In genomic region chr19:18399008-18399407, GRCh38 we compare ENCODE assay signal across 12 cellular contexts. TPM values are rescaled to one million over a fixed set of nuclear protein-coding genes. Genes with fewer than 3 reads are reported as not detected.
DNase-seq lines count a peak whose midpoint lies in the region; ATAC-seq and TF ChIP-seq lines count a peak whose summit lies in the region.
"Had no signal": no experiment of that assay in that cellular context is flagged by ENCODE, and none has a peak within 500 bp of the region (broad histone marks: within the 10 kb centered on the region; RNA-seq: fewer than 3 reads in every experiment).

No MANE protein-coding gene starts in this region.

- H3K4me2 ChIP-seq in PC-9: no peak overlapping the region
- H3K4me2 ChIP-seq: KMS-11 had no signal

- POLR2A ChIA-PET in PC-9 (lab: Charles Lee; ENCODE audit: unreplicated experiment): interaction anchor here (0.6 kb wide), 1 partner anchor 13 kb away, joined by 13 read pairs; the partner anchor contains the start of gene GDF15

- no peak for TF ChIP-seq POLR2A in GM18505 (IDR thresholded peaks at IDR 0.05; ENCODE audit: borderline replicate concordance, extremely low read depth, insufficient read depth, insufficient read length)

- no peaks in the 10 kb centered on the region for H3K27me3 ChIP-seq in PC-9 (ENCODE audit: insufficient read depth, low read depth)
- H3K27me3 ChIP-seq in SJCRH30: peaks cover 25% of the 10 kb centered on the region; the same call in 1 of the 2 replicates

- no peaks in the 10 kb centered on the region for H3K9me2 ChIP-seq in PC-9 (ENCODE audit: insufficient read depth)

- intact Hi-C loops in PC-9 (cut with micrococcal nuclease; ENCODE audit: unreplicated experiment): no loop called here

- peak; percentile 31 for DNase-seq in Daoy (ENCODE audit: low read depth)
- peak; percentile 66 for DNase-seq in PC-9
- peak; percentile 76 for DNase-seq in fibroblast of gingiva (ENCODE audit: low read depth)
- DNase-seq in omental fat pad (ENCODE audit: low spot score): no peak
- DNase-seq in SJCRH30: no peak
- DNase-seq in activated CD8-positive, alpha-beta memory T cell treated with anti-CD3 and anti-CD28 coated beads, Interleukin-2, amount 50 U/mL, for 4 hours: no peak
- DNase-seq in kidney glomerular epithelial cell (lab: John Stamatoyannopoulos, UW): no peak
- DNase-seq: activated CD8-positive, alpha-beta memory T cell treated with anti-CD3 and anti-CD28 coated beads, Interleukin-2, amount 10 ng/mL, durations not matched to agents 7 days and 5 days; CD8-positive, alpha-beta memory T cell; T-helper 9 cell had no signal

- H3K4me1 ChIP-seq in PC-9 (replicated peaks; ENCODE audit: insufficient read depth) (peaks cover 25% of the 10 kb centered on the region), SJCRH30 (no peaks in the 10 kb centered on the region; the same call in 1 of the 2 replicates)

- no peaks in the 10 kb centered on the region for H3K36me3 ChIP-seq in PC-9 (ENCODE audit: low read depth)
- no peaks in the 10 kb centered on the region for H3K36me3 ChIP-seq in SJCRH30

- H3K9me3 ChIP-seq in PC-9 (ENCODE audit: insufficient read depth, low read depth) (no peaks in the 10 kb centered on the region), SJCRH30 (replicated peaks) (no peaks in the 10 kb centered on the region)

- H2AFZ ChIP-seq in PC-9: no peak overlapping the region

- H3F3A ChIP-seq in PC-9 (ENCODE audit: insufficient read depth, low read depth): peaks cover 35% of the 10 kb centered on the region; the same call in 1 of the 2 replicates

- no peaks in the 10 kb centered on the region for H3K79me2 ChIP-seq in PC-9 (ENCODE audit: low read depth)

- no TSS peak for BruUV-seq in PC-9 (replicated peaks; lab: Mats Ljungman, UMichigan)

- ATAC-seq in omental fat pad (ENCODE audit: low FRiP score) (peak; percentile 44), GM18505 (IDR thresholded peaks at IDR 0.05; ENCODE audit: unreplicated experiment) (no peak)
- ATAC-seq: activated CD8-positive, alpha-beta memory T cell treated with anti-CD3 and anti-CD28 coated beads, Interleukin-2, amount 10 ng/mL, durations not matched to agents 7 days and 5 days had no signal

- peak overlapping the region; percentile 17; the same call in 1 of the 2 replicates for H3K27ac ChIP-seq in PC-9
- H3K27ac ChIP-seq in SJCRH30: no peak overlapping the region
- H3K27ac ChIP-seq: KMS-11 had no signal

- TF ChIP-seq CTCF in PC-9 (conservative IDR thresholded peaks at IDR 0.05) (no peak), omental fat pad (IDR thresholded peaks at IDR 0.05) (no peak)

- H3K4me3 ChIP-seq in PC-9 (no peak overlapping the region), SJCRH30 (no peak overlapping the region)

- CTCF ChIA-PET in PC-9 (lab: Charles Lee): interaction anchor here (0.6 kb wide), 1 partner anchor 12 kb away, joined by 7 read pairs; no protein-coding TSS in a partner anchor

- H4K20me1 ChIP-seq in PC-9 (ENCODE audit: insufficient read depth): no peaks in the 10 kb centered on the region

RNA-seq across cellular contexts. Expression of gene LRRC25, which starts 1.6 kb away (rescaled TPM):
- total RNA-seq in Daoy (2014; rRNA removed; shearing (Covaris generic)): not detected in 2 replicates
- total RNA-seq in PC-9 (2021): not detected in 2 replicates
- 10 to 100 TPM; 11.8 to 37.2 (median 28.8) TPM for total RNA-seq in omental fat pad
- total RNA-seq in SJCRH30 (2014; rRNA removed; shearing (Covaris generic)): not detected in 2 replicates

RNA-seq across cellular contexts. Expression of gene GDF15, which starts 13.1 kb away (rescaled TPM):
- 5.1 and 7.3 TPM in 2 replicates for total RNA-seq in Daoy (2014; rRNA removed; shearing (Covaris generic))
- total RNA-seq in PC-9 (2021) (15.1 and 17.2 TPM in 2 replicates), omental fat pad (1 to 10 TPM; 1.9 to 4.6 (median 3.0) TPM)
- total RNA-seq in SJCRH30 (2014; rRNA removed; shearing (Covaris generic)): 17.5 and 27.1 TPM in 2 replicates
- total RNA-seq: activated CD8-positive, alpha-beta memory T cell treated with anti-CD3 and anti-CD28 coated beads, Interleukin-2, amount 10 ng/mL, durations not matched to agents 7 days and 5 days had no signal

RNA-seq across cellular contexts. Expression of gene SSBP4, which starts 20.2 kb away (rescaled TPM):
- total RNA-seq in Daoy (2014; rRNA removed; shearing (Covaris generic)): 57.4 and 73.6 TPM in 2 replicates
- total RNA-seq in PC-9 (2021): 56.6 and 65.2 TPM in 2 replicates
- 10 to 100 TPM; 29.9 to 62.9 (median 43.7) TPM for total RNA-seq in omental fat pad
- 63.0 and 73.0 TPM in 2 replicates for total RNA-seq in SJCRH30 (2014; rRNA removed; shearing (Covaris generic))

RNA-seq across cellular contexts. Expression of gene ISYNA1, which starts 38.9 kb away (rescaled TPM):
- 7.0 and 7.4 TPM in 2 replicates for total RNA-seq in Daoy (2014; rRNA removed; shearing (Covaris generic))
- total RNA-seq in PC-9 (2021): 129 and 142 TPM in 2 replicates
- total RNA-seq in omental fat pad: 10 to 100 TPM; 20.0 to 36.7 (median 29.8) TPM
- total RNA-seq in SJCRH30 (2014; rRNA removed; shearing (Covaris generic)): 7.4 and 7.5 TPM in 2 replicates

RNA-seq across cellular contexts. Expression of gene PGPEP1, which starts 58.6 kb away (rescaled TPM):
- total RNA-seq in Daoy (2014; rRNA removed; shearing (Covaris generic)): 4.6 and 16.4 TPM in 2 replicates
- 42.0 and 53.6 TPM in 2 replicates for total RNA-seq in PC-9 (2021)
- total RNA-seq in omental fat pad: 10 to 100 TPM; 15.6 to 25.2 (median 18.0) TPM
- 8.7 and 11.7 TPM in 2 replicates for total RNA-seq in SJCRH30 (2014; rRNA removed; shearing (Covaris generic))

Comparison
In these comparisons a context has a peak if more than half of its experiments do, and no peak if none do; other contexts are left out.
1. DNase-seq: peak in Daoy (single experiment), PC-9 (2 of 2) and fibroblast of gingiva (single experiment); none in omental fat pad (single experiment), SJCRH30 (0 of 2), activated CD8-positive, alpha-beta memory T cell treated with anti-CD3 and anti-CD28 coated beads, Interleukin-2, amount 50 U/mL, for 4 hours (single experiment) and kidney glomerular epithelial cell (single experiment).
2. RNA of gene LRRC25, which starts 1.6 kb away (total RNA-seq): 11.8 to 37.2 TPM in omental fat pad; not detected in Daoy, not detected in PC-9 and not detected in SJCRH30; every median in the first group is over 10 times any median in the second.